17 cellular contexts compared by ENCODE assay signal in the genomic region with DNA sequence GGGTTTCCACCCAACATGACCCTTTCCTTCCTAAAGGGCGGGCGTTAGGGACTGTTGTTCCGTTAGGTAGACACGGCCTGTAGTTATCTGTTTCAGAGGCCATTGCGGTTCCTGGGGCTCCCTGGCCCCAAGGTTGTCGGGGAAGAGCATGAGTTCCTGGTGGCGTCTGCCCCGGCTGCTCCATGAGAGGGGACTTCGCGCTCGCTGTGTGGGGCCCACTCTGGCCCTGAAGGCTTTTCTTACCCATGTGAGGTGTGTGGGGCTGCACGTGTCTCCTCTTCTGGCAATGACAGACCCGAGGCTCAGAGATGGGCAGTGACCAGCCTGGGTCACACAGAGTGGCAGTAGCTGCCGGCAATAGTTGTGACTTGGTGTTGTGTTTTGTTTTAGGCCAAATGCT. TPM values are rescaled to one million over a fixed set of nuclear protein-coding genes. Genes with fewer than 3 reads are reported as not detected.
DNase-seq lines count a peak whose midpoint lies in the region; ATAC-seq, FAIRE-seq and TF ChIP-seq lines count a peak whose summit lies in the region.
"Had no signal": no experiment of that assay in that cellular context is flagged by ENCODE, and none has a peak within 500 bp of the region (broad histone marks: within the 10 kb centered on the region; RNA-seq: fewer than 3 reads in every experiment).

No MANE protein-coding gene starts in this region.

- no peaks in the 10 kb centered on the region for H3K27me3 Mint-ChIP-seq in brain
- H3K27me3 Mint-ChIP-seq: naive thymus-derived CD8-positive, alpha-beta T cell had no signal

- no peak overlapping the region for H3K4me3 ChIP-seq in BLaER1 treated with 17β-estradiol and CSF1 and Interleukin-3, amounts not matched to agents 10 nM and 100 nM
- no peak overlapping the region for H3K4me3 ChIP-seq in GM23248
- H3K4me3 ChIP-seq in psoas muscle, result no peak overlapping the region
- H3K4me3 ChIP-seq: cardiac muscle cell, testis had no signal

- peaks cover 6% of the 10 kb centered on the region; the same call in 1 of the 2 replicates for H3F3A ChIP-seq in GM23248 (ENCODE audit: insufficient read depth)

- no peak overlapping the region for H3K4me3 Mint-ChIP-seq in brain

- 78 to 79% methylated on average over 14 of the region's 14 CpGs for WGBS in GM23248 (ENCODE audit: low coverage in 1 of 2, low lambda C conversion rate in 2 of 2, missing lambda C conversion rate in 2 of 2), 2 experiments
- 82 to 84% (median 82%) methylated on average over 14 of the region's 14 CpGs for WGBS in psoas muscle, 3 donors

- H3K79me2 ChIP-seq in GM23248 (ENCODE audit: insufficient read depth), result peaks cover 100% of the 10 kb centered on the region

- H3K36me3 ChIP-seq in BLaER1 treated with 17β-estradiol and CSF1 and Interleukin-3, amounts not matched to agents 10 nM and 100 nM, result peaks cover 37 to 73% (median 57%) of the 10 kb centered on the region in 11 experiments
- H3K36me3 ChIP-seq in GM23248 (ENCODE audit: low read depth) (peaks cover 15% of the 10 kb centered on the region; the same call in 1 of the 2 replicates), psoas muscle (ENCODE audit: insufficient read depth in 1 of 2, low read depth in 1 of 2) (peaks cover 3 to 34% of the 10 kb centered on the region in 2 donors)

- no peak for FAIRE-seq in GM12892 (lab: Jason Lieb, UNC)
- FAIRE-seq: kidney had no signal

- no peak overlapping the region for H2AFZ ChIP-seq in GM23248
- H2AFZ ChIP-seq: parathyroid adenoma had no signal

- peaks cover 93 to 100% (median 100%) of the 10 kb centered on the region in 11 experiments for H4K20me1 ChIP-seq in BLaER1 treated with 17β-estradiol and CSF1 and Interleukin-3, amounts not matched to agents 10 nM and 100 nM
- no peaks in the 10 kb centered on the region; the same call in 1 of the 2 replicates for H4K20me1 ChIP-seq in GM23248 (ENCODE audit: insufficient read depth)

- no peaks in the 10 kb centered on the region for H3K9me2 ChIP-seq in GM23248 (ENCODE audit: insufficient read depth)

- peak overlapping the region in 3 of 11 experiments; percentile 19 to 43 (median 26); a peak in 4 of 22 replicates for H3K27ac ChIP-seq in BLaER1 treated with 17β-estradiol and CSF1 and Interleukin-3, amounts not matched to agents 10 nM and 100 nM
- H3K27ac ChIP-seq in GM23248 (peak overlapping the region; percentile 51), psoas muscle (peak overlapping the region; percentile 71)
- H3K27ac ChIP-seq: parathyroid adenoma had no signal

- H3K4me1 Mint-ChIP-seq in brain, result peaks cover 8% of the 10 kb centered on the region

- H3K27me3 ChIP-seq in BLaER1 treated with 17β-estradiol and CSF1 and Interleukin-3, amounts not matched to agents 10 nM and 100 nM, result peaks cover 0 to 3% (median 0%) of the 10 kb centered on the region in 11 experiments; a peak in 2 of 22 replicates
- H3K27me3 ChIP-seq in GM23248 (replicated peaks; ENCODE audit: insufficient read depth), result no peaks in the 10 kb centered on the region
- no peaks in the 10 kb centered on the region for H3K27me3 ChIP-seq in psoas muscle (ENCODE audit: insufficient read depth in 3 of 3, low read length in 2 of 3)
- H3K27me3 ChIP-seq: cardiac muscle cell, testis had no signal

- no peak for TF ChIP-seq POLR2A in GM12892 (IDR thresholded peaks at IDR 0.05; ENCODE audit: low read depth, low read length)

- DNase-seq in GM23248, result no peak
- no peak for DNase-seq in psoas muscle
- DNase-seq in GM12892 (ENCODE audit: insufficient read length), result no peak
- DNase-seq in ecto neural progenitor cell (ENCODE audit: low spot score), result no peak
- DNase-seq: cortex of kidney, kidney, mammary epithelial cell, NCI-H69, T-helper 9 cell, testis had no signal

- intact Hi-C loops in psoas muscle (cut with DNase I), result no loop called here

- ATAC-seq in psoas muscle, result no peak
- ATAC-seq in GM18511 (IDR thresholded peaks at IDR 0.05; ENCODE audit: unreplicated experiment), result no peak
- ATAC-seq in GM18870 (IDR thresholded peaks at IDR 0.05; ENCODE audit: unreplicated experiment), result no peak

- in situ Hi-C loops in GM23248 (cut with MboI), result no loop called here

- peak overlapping the region in 3 of 5 experiments; percentile 41 to 54 (median 50) for H3K27ac Mint-ChIP-seq in brain

- peaks cover 49 to 86% (median 82%) of the 10 kb centered on the region in 10 experiments for H3K4me1 ChIP-seq in BLaER1 treated with 17β-estradiol and CSF1 and Interleukin-3, amounts not matched to agents 10 nM and 100 nM
- H3K4me1 ChIP-seq in GM23248 (ENCODE audit: insufficient read depth) (peaks cover 10% of the 10 kb centered on the region), psoas muscle (peaks cover 39% of the 10 kb centered on the region)
- H3K4me1 ChIP-seq: parathyroid adenoma had no signal

- H3K4me2 ChIP-seq in BLaER1 treated with 17β-estradiol and CSF1 and Interleukin-3, amounts not matched to agents 10 nM and 100 nM, result peak overlapping the region; percentile 68 to 92 (median 88)
- peak overlapping the region; percentile 18 for H3K4me2 ChIP-seq in GM23248 (ENCODE audit: unreplicated experiment)

- TF ChIP-seq CTCF in brain (conservative IDR thresholded peaks at IDR 0.05) (no peak), psoas muscle (IDR thresholded peaks at IDR 0.05) (no peak)

- peaks cover 39% of the 10 kb centered on the region for H3K36me3 Mint-ChIP-seq in brain

- H3K9me3 Mint-ChIP-seq in brain, result peaks cover 0 to 3% (median 0%) of the 10 kb centered on the region in 5 experiments
- H3K9me3 Mint-ChIP-seq: naive thymus-derived CD8-positive, alpha-beta T cell had no signal

- no peaks in the 10 kb centered on the region for H3K9me3 ChIP-seq in BLaER1 treated with 17β-estradiol and CSF1 and Interleukin-3, amounts not matched to agents 10 nM and 100 nM (replicated peaks in 1 of 11)
- H3K9me3 ChIP-seq in GM23248 (ENCODE audit: low read depth) (no peaks in the 10 kb centered on the region), psoas muscle (no peaks in the 10 kb centered on the region)
- H3K9me3 ChIP-seq: testis had no signal

- peak overlapping the region in 7 of 11 experiments; percentile 8 to 70 (median 60); a peak in 11 of 22 replicates for H3K9ac ChIP-seq in BLaER1 treated with 17β-estradiol and CSF1 and Interleukin-3, amounts not matched to agents 10 nM and 100 nM
- peak overlapping the region; percentile 44; the same call in 1 of the 2 replicates for H3K9ac ChIP-seq in GM23248
- H3K9ac ChIP-seq: parathyroid adenoma had no signal

RNA-seq across cellular contexts. Expression of gene TADA2B, which starts 9.1 kb away (rescaled TPM):
- 14.8 and 15.7 TPM in 2 replicates for total RNA-seq in GM23248 (2014; rRNA removed; shearing (Covaris generic))
- polyA plus RNA-seq in GM23248 (2016; fragmentation: Nextera tagmentation; extraction: Ambion mirVana) (2.2 and 2.4 TPM in 2 replicates), brain (ENCODE audit: insufficient read depth, low read depth, low replicate concordance) (14.1 TPM), psoas muscle (10 to 100 TPM; 21.0 to 63.3 (median 26.4) TPM)
- total RNA-seq in psoas muscle, result 10 to 100 TPM; 43.0 to 70.3 (median 54.7) TPM
- polyA plus RNA-seq in GM12892 (2012; ENCODE audit: missing spikeins), result 5.9 TPM

RNA-seq across cellular contexts. Expression of gene GRPEL1, which starts 15.6 kb away (rescaled TPM):
- total RNA-seq in GM23248 (2014; rRNA removed; shearing (Covaris generic)), result 21.6 and 41.8 TPM in 2 replicates
- polyA plus RNA-seq in GM23248 (2016; fragmentation: Nextera tagmentation; extraction: Ambion mirVana) (82.1 and 85.5 TPM in 2 replicates), brain (ENCODE audit: insufficient read depth, low read depth, low replicate concordance) (34.2 TPM), psoas muscle (100 to 1,000 TPM in 1 of 3 donors, 10 to 100 TPM in 2; 43.4 to 151 (median 58.3) TPM)
- total RNA-seq in psoas muscle, result 10 to 100 TPM; 41.4 to 66.1 (median 57.8) TPM
- 36.3 TPM for polyA plus RNA-seq in GM12892 (2012; ENCODE audit: missing spikeins)
